Comparison of ENCODE assay signal across 9 cellular contexts in genomic region chr17:50026901-50027638, GRCh38. TPM values are rescaled to one million over a fixed set of nuclear protein-coding genes. Genes with fewer than 3 reads are reported as not detected.
DNase-seq lines count a peak whose midpoint lies in the region; ATAC-seq and TF ChIP-seq lines count a peak whose summit lies in the region.
"Had no signal": no experiment of that assay in that cellular context is flagged by ENCODE, and none has a peak within 500 bp of the region (broad histone marks: within the 10 kb centered on the region; RNA-seq: fewer than 3 reads in every experiment).

No MANE protein-coding gene starts in this region.

- H3K4me1 ChIP-seq in CD4-positive, alpha-beta memory T cell (ENCODE audit: insufficient read depth, low read length) = peaks cover 8% of the 10 kb centered on the region
- H3K4me1 ChIP-seq in PC-9 (replicated peaks; ENCODE audit: insufficient read depth) = peaks cover 54% of the 10 kb centered on the region
- peaks cover 20% of the 10 kb centered on the region for H3K4me1 ChIP-seq in fibroblast of lung (ENCODE audit: control insufficient read depth, extremely low read depth, insufficient read depth, low read length)

- H3K4me2 ChIP-seq in PC-9 (peak overlapping the region; percentile 89), fibroblast of lung (ENCODE audit: extremely low read depth, insufficient read depth, low read length) (peak overlapping the region; percentile 79)

- POLR2A ChIA-PET in CD4-positive, alpha-beta memory T cell (lab: Charles Lee; ENCODE audit: partially characterized antibody) = interaction anchor here (1.0 to 1.4 kb wide), 3 partner anchors 60 to 71 kb away, joined by 3 to 6 read pairs (median 5); no protein-coding TSS in a partner anchor
- POLR2A ChIA-PET in PC-9 (lab: Charles Lee; ENCODE audit: unreplicated experiment) = interaction anchor here (0.6 to 2.8 kb wide), 6 partner anchors 16 to 37 kb away, joined by 6 to 55 read pairs (median 14); partner anchors contain the start of gene ITGA3

- H3K27ac Mint-ChIP-seq in CD4-positive, alpha-beta memory T cell = no peak overlapping the region
- H3K27ac Mint-ChIP-seq in nephron = peak overlapping the region; percentile 64 to 67 (median 64)
- H3K27ac Mint-ChIP-seq in stimulated activated naive B cell treated with anti-CD40 and anti-IgM and Interleukin-4, amounts not matched to agents 10 μg/mL and 1 μg/mL and 100 μg/mL, for 72 hours = no peak overlapping the region

- H3K79me2 ChIP-seq in PC-9 (ENCODE audit: low read depth) = no peaks in the 10 kb centered on the region; the same call in 1 of the 2 replicates
- no peaks in the 10 kb centered on the region for H3K79me2 ChIP-seq in fibroblast of lung (ENCODE audit: control insufficient read depth, insufficient read depth, low read length)

- peaks cover 0 to 5% of the 10 kb centered on the region in 2 donors for H3K9me3 ChIP-seq in CD4-positive, alpha-beta memory T cell (ENCODE audit: control insufficient read depth in 1 of 2, low read length in 2 of 2)
- H3K9me3 ChIP-seq in PC-9 (ENCODE audit: insufficient read depth, low read depth) = no peaks in the 10 kb centered on the region
- H3K9me3 ChIP-seq in fibroblast of lung (ENCODE audit: control insufficient read depth, insufficient read depth, low read depth, low read length) = peaks cover 3% of the 10 kb centered on the region

- no peak for TF ChIP-seq POLR2A in GM18505 (IDR thresholded peaks at IDR 0.05; ENCODE audit: borderline replicate concordance, extremely low read depth, insufficient read depth, insufficient read length)

- peak overlapping the region; percentile 44 for H3K9ac ChIP-seq in fibroblast of lung (ENCODE audit: insufficient read depth, low read length)

- no peaks in the 10 kb centered on the region for H3K9me3 Mint-ChIP-seq in CD4-positive, alpha-beta memory T cell
- H3K9me3 Mint-ChIP-seq in nephron = no peaks in the 10 kb centered on the region
- no peaks in the 10 kb centered on the region for H3K9me3 Mint-ChIP-seq in stimulated activated naive B cell treated with anti-CD40 and anti-IgM and Interleukin-4, amounts not matched to agents 10 μg/mL and 1 μg/mL and 100 μg/mL, for 72 hours

- CTCF ChIA-PET in CD4-positive, alpha-beta memory T cell (lab: Charles Lee; ENCODE audit: partially characterized antibody) = interaction anchor here (0.7 to 10.0 kb wide), 12 partner anchors 9 to 71 kb away, joined by 3 to 174 read pairs (median 4); partner anchors contain the start of gene PDK2
- CTCF ChIA-PET in PC-9 (lab: Charles Lee) = interaction anchor here (0.6 to 2.0 kb wide), 5 partner anchors 29 to 451 kb away, joined by 3 to 13 read pairs (median 5); partner anchors contain the start of gene ITGA3

- H3K36me3 ChIP-seq in CD4-positive, alpha-beta memory T cell (ENCODE audit: insufficient read depth, low read length) = no peaks in the 10 kb centered on the region
- no peaks in the 10 kb centered on the region for H3K36me3 ChIP-seq in PC-9 (ENCODE audit: low read depth)
- H3K36me3 ChIP-seq in fibroblast of lung (ENCODE audit: control insufficient read depth, insufficient read depth, low read length) = no peaks in the 10 kb centered on the region

- H3K4me1 Mint-ChIP-seq in CD4-positive, alpha-beta memory T cell = peaks cover 2 to 21% (median 9%) of the 10 kb centered on the region in 4 donors
- H3K4me1 Mint-ChIP-seq in nephron = peaks cover 34% of the 10 kb centered on the region
- peaks cover 11 to 22% of the 10 kb centered on the region in 2 donors for H3K4me1 Mint-ChIP-seq in stimulated activated naive B cell treated with anti-CD40 and anti-IgM and Interleukin-4, amounts not matched to agents 10 μg/mL and 1 μg/mL and 100 μg/mL, for 72 hours

- H2AFZ ChIP-seq in PC-9 (no peak overlapping the region), fibroblast of lung (ENCODE audit: low read length) (peak overlapping the region; percentile 78)

- H3K4me3 Mint-ChIP-seq in CD4-positive, alpha-beta memory T cell = peak overlapping the region in 3 of 8 donors; percentile 17 to 56 (median 39)
- peak overlapping the region; percentile 59 to 66 (median 63) for H3K4me3 Mint-ChIP-seq in nephron
- peak overlapping the region; percentile 52 to 72 for H3K4me3 Mint-ChIP-seq in stimulated activated naive B cell treated with anti-CD40 and anti-IgM and Interleukin-4, amounts not matched to agents 10 μg/mL and 1 μg/mL and 100 μg/mL, for 72 hours

- BruUV-seq in PC-9 (replicated peaks; lab: Mats Ljungman, UMichigan) = TSS peak; percentile 84

- intact Hi-C loops in CD4-positive, alpha-beta memory T cell (cut with micrococcal nuclease) = loop anchor here (1.0 to 2.0 kb wide), 2 partner anchors 29 to 68 kb away; partner anchors contain the start of genes ITGA3 and PDK2
- intact Hi-C loops in PC-9 (cut with micrococcal nuclease; ENCODE audit: unreplicated experiment) = loop anchor here (1.0 to 10.0 kb wide), 4 partner anchors 28 to 268 kb away; no protein-coding TSS in a partner anchor

- no peaks in the 10 kb centered on the region for H3K36me3 Mint-ChIP-seq in CD4-positive, alpha-beta memory T cell
- H3K36me3 Mint-ChIP-seq in nephron (ENCODE audit: low read depth) = no peaks in the 10 kb centered on the region
- H3K36me3 Mint-ChIP-seq in stimulated activated naive B cell treated with anti-CD40 and anti-IgM and Interleukin-4, amounts not matched to agents 10 μg/mL and 1 μg/mL and 100 μg/mL, for 72 hours = no peaks in the 10 kb centered on the region

- peaks cover 19 to 22% of the 10 kb centered on the region in 2 donors for H3K27me3 Mint-ChIP-seq in CD4-positive, alpha-beta memory T cell
- H3K27me3 Mint-ChIP-seq in nephron (ENCODE audit: low read depth) = peaks cover 5% of the 10 kb centered on the region
- H3K27me3 Mint-ChIP-seq in stimulated activated naive B cell treated with anti-CD40 and anti-IgM and Interleukin-4, amounts not matched to agents 10 μg/mL and 1 μg/mL and 100 μg/mL, for 72 hours = peaks cover 29 to 50% of the 10 kb centered on the region in 2 donors

- H4K20me1 ChIP-seq in PC-9 (ENCODE audit: insufficient read depth) (no peaks in the 10 kb centered on the region), fibroblast of lung (ENCODE audit: control insufficient read depth, extremely low read depth, insufficient read depth, low read length) (no peaks in the 10 kb centered on the region)

- H3K27me3 ChIP-seq in CD4-positive, alpha-beta memory T cell (ENCODE audit: insufficient read depth, low read length) = no peaks in the 10 kb centered on the region
- H3K27me3 ChIP-seq in PC-9 (ENCODE audit: insufficient read depth, low read depth) (no peaks in the 10 kb centered on the region), fibroblast of lung (ENCODE audit: control insufficient read depth, insufficient read depth, low read length) (no peaks in the 10 kb centered on the region)

- TF ChIP-seq CTCF in PC-9 (conservative IDR thresholded peaks at IDR 0.05) (peak; percentile 99), fibroblast of lung (conservative IDR thresholded peaks at IDR 0.05 in 1 of 2, IDR thresholded peaks at IDR 0.05 in 1 of 2; ENCODE audit: low read depth in 1 of 2, low read length in 2 of 2) (peak; percentile 90 to 96), nephron (IDR thresholded peaks at IDR 0.05; ENCODE audit: unreplicated experiment in 3 of 3) (peak; percentile 94 to 97 (median 96))

- peak; percentile 69 to 75 (median 71) for DNase-seq in CD4-positive, alpha-beta memory T cell
- DNase-seq in HK-2 (ENCODE audit: unreplicated experiment) (peak; percentile 93), PC-9 (peak; percentile 93 to 94), fibroblast of lung (ENCODE audit: low read depth in 2 of 2) (peak; percentile 69 to 78)
- DNase-seq in activated T-cell treated with anti-CD3 and anti-CD28 coated beads, Interleukin-2, amount 50 U/mL, for 48 hours = peak; percentile 89
- DNase-seq in stimulated activated naive B cell treated with anti-CD40 and anti-IgM and Interleukin-4, amounts not matched to agents 10 μg/mL and 1 μg/mL and 100 μg/mL, for 72 hours = peak; percentile 56

- H3K27ac ChIP-seq in CD4-positive, alpha-beta memory T cell (ENCODE audit: low read depth, low read length) = no peak overlapping the region
- H3K27ac ChIP-seq in PC-9 (peak overlapping the region; percentile 96), fibroblast of lung (ENCODE audit: insufficient read depth, low read length) (peak overlapping the region; percentile 86)

- H3K9me2 ChIP-seq in PC-9 (ENCODE audit: insufficient read depth) = no peaks in the 10 kb centered on the region

- peaks cover 64% of the 10 kb centered on the region for H3F3A ChIP-seq in PC-9 (ENCODE audit: insufficient read depth, low read depth)

- H3K4me3 ChIP-seq in CD4-positive, alpha-beta memory T cell (ENCODE audit: low read length in 2 of 2) = no peak overlapping the region
- peak overlapping the region; percentile 58 for H3K4me3 ChIP-seq in PC-9
- peak overlapping the region; percentile 18 to 62 (median 35) for H3K4me3 ChIP-seq in fibroblast of lung (replicated peaks in 1 of 4; ENCODE audit: control extremely low read depth in 1 of 4, insufficient read depth in 1 of 4, low read depth in 3 of 4, low read length in 4 of 4)

- peak; percentile 81 to 87 for ATAC-seq in stimulated activated naive B cell treated with anti-CD40 and anti-IgM and Interleukin-4, amounts not matched to agents 10 μg/mL and 1 μg/mL and 100 μg/mL, for 72 hours (replicated peaks)
- ATAC-seq in GM18505 (IDR thresholded peaks at IDR 0.05; ENCODE audit: unreplicated experiment) = no peak

RNA-seq across cellular contexts. Expression of gene ITGA3, which starts 28.8 kb away (rescaled TPM):
- total RNA-seq in CD4-positive, alpha-beta memory T cell = 10 to 100 TPM; 13.9 to 16.3 TPM
- polyA plus RNA-seq in CD4-positive, alpha-beta memory T cell = 1 to 10 TPM; 1.6 to 4.8 TPM
- 291 and 327 TPM in 2 replicates for total RNA-seq in PC-9 (2021)
- 89.1 and 269 TPM in 2 replicates for total RNA-seq in fibroblast of lung
- polyA plus RNA-seq in fibroblast of lung = 67.3 and 76.6 TPM in 2 replicates
- polyA plus RNA-seq in fibroblast of lung (2012) = 120 and 129 TPM in 2 replicates
- 307 and 449 TPM in 2 replicates for polyA minus RNA-seq in fibroblast of lung (ENCODE audit: low replicate concordance)

RNA-seq across cellular contexts. Expression of gene DLX3, which starts 32.0 kb away (rescaled TPM):
- total RNA-seq in CD4-positive, alpha-beta memory T cell = not detected
- not detected for polyA plus RNA-seq in CD4-positive, alpha-beta memory T cell
- total RNA-seq in PC-9 (2021) = 1.2 and 2.0 TPM in 2 replicates
- total RNA-seq in fibroblast of lung = not detected in 2 replicates
- polyA plus RNA-seq in fibroblast of lung = not detected in 2 replicates
- not detected in 2 replicates for polyA plus RNA-seq in fibroblast of lung (2012)
- polyA minus RNA-seq in fibroblast of lung (ENCODE audit: low replicate concordance) = not detected in 2 replicates
- total RNA-seq: T-helper 2 cell treated with Interferon-gamma antibody and Interleukin-4, amounts not matched to agents 100 ng/mL and 5 ng/mL, for 36 hours had no signal

RNA-seq across cellular contexts. Expression of gene DLX4, which starts 58.1 kb away (rescaled TPM):
- 1 to 10 TPM in 1 of 2 experiments, under 1 TPM in 1; 0.70 to 1.2 TPM for total RNA-seq in CD4-positive, alpha-beta memory T cell
- under 1 TPM; 0.22 to 0.33 TPM for polyA plus RNA-seq in CD4-positive, alpha-beta memory T cell
- total RNA-seq in PC-9 (2021) (6.2 and 8.8 TPM in 2 replicates), fibroblast of lung (not detected in 2 replicates)
- polyA plus RNA-seq in fibroblast of lung = not detected in 2 replicates
- not detected in 2 replicates for polyA plus RNA-seq in fibroblast of lung (2012)
- polyA minus RNA-seq in fibroblast of lung (ENCODE audit: low replicate concordance) = not detected in 2 replicates

Comparison
In these comparisons a context has a peak if more than half of its experiments do, and no peak if none do; other contexts are left out.
1. H3K4me3 ChIP-seq: peak in PC-9 (single experiment) and fibroblast of lung (4 of 4); none in CD4-positive, alpha-beta memory T cell (0 of 2).
2. H3K27ac Mint-ChIP-seq: peak in nephron (3 of 3); none in CD4-positive, alpha-beta memory T cell (0 of 7) and stimulated activated naive B cell treated with anti-CD40 and anti-IgM and Interleukin-4, amounts not matched to agents 10 μg/mL and 1 μg/mL and 100 μg/mL, for 72 hours (single experiment).
3. Peak in every context shown above with its lines, with median percentiles within 50 percentile points of each other: DNase-seq and CTCF ChIP-seq.